Comparison of ENCODE assay signal across 8 cellular contexts in genomic region chr10:22988581-22989360, GRCh38.
A peak's percentile ranks its signal among the peaks of the same experiment; 100 is the strongest.
DNase-seq lines count a peak whose midpoint lies in the region; ATAC-seq and TF ChIP-seq lines count a peak whose summit lies in the region.

No MANE protein-coding gene starts in this region.

- no peaks in the 10 kb centered on the region for H3K9me2 ChIP-seq in MM.1S (replicated peaks; ENCODE audit: insufficient read depth, low read length)

- H3K27ac ChIP-seq in MM.1S (ENCODE audit: low read length) (no peak overlapping the region), psoas muscle (no peak overlapping the region), aorta (ENCODE audit: low read depth in 1 of 2, low read length in 2 of 2) (no peak overlapping the region)

- no peak overlapping the region for H3K27ac Mint-ChIP-seq in activated naive CD4-positive, alpha-beta T cell treated with anti-CD3 and anti-CD28 coated beads, Interleukin-2, amount 50 U/mL, for 72 hours
- H3K27ac Mint-ChIP-seq in glutamatergic neuron (ENCODE audit: unreplicated experiment), result no peak overlapping the region

- WGBS in psoas muscle, 3 donors, result 7 to 9% (median 7%) methylated on average over 12 of the region's 12 CpGs
- WGBS in aorta, 2 donors, result 3 to 4% methylated on average over 12 of the region's 12 CpGs

- H3K27me3 Mint-ChIP-seq in glutamatergic neuron (ENCODE audit: unreplicated experiment), result peaks cover 3% of the 10 kb centered on the region

- ATAC-seq in SK-N-SH treated with all-trans-retinoic acid at 6 μM for 48 hours (peak; percentile 86), psoas muscle (peak; percentile 61 to 89 (median 68)), aorta (ENCODE audit: low FRiP score) (peak; percentile 88)
- peak; percentile 59 to 61 for ATAC-seq in activated naive CD4-positive, alpha-beta T cell treated with anti-CD3 and anti-CD28 coated beads, Interleukin-2, amount 50 U/mL, for 72 hours

- peaks cover 4% of the 10 kb centered on the region; the same call in 1 of the 2 replicates for H3F3A ChIP-seq in MM.1S (ENCODE audit: insufficient read depth, low read length)

- H3K4me3 ChIP-seq in MM.1S (ENCODE audit: low read length) (no peak overlapping the region), psoas muscle (no peak overlapping the region), aorta (ENCODE audit: low read length in 2 of 2) (no peak overlapping the region)

- no peak overlapping the region for H3K9ac ChIP-seq in MM.1S (ENCODE audit: low read length)

- in situ Hi-C loops in ACHN (cut with HindIII; ENCODE audit: low pct_ligation_motif_present, low pct_unique_long_range_greater_than_20kb, low sequenced_read_pairs), result loop anchor here (25.0 kb wide), 1 partner anchor 426 kb away; no protein-coding TSS in a partner anchor

- H3K4me1 Mint-ChIP-seq in glutamatergic neuron (ENCODE audit: low read depth, unreplicated experiment), result no peaks in the 10 kb centered on the region

- TF ChIP-seq CTCF in MM.1S (IDR thresholded peaks at IDR 0.05; ENCODE audit: low read length) (peak; percentile 90), glutamatergic neuron (IDR thresholded peaks at IDR 0.05; ENCODE audit: partially characterized antibody, unreplicated experiment) (peak; percentile 95), psoas muscle (IDR thresholded peaks at IDR 0.05) (peak; percentile 97)

- peak; percentile 61 for DNase-seq in ACHN
- peak; percentile 37 for DNase-seq in GM19238 (ENCODE audit: insufficient read length, low spot score)
- peak; percentile 69 for DNase-seq in MM.1S
- peak in 1 of 2 donors; percentile 79 for DNase-seq in activated naive CD4-positive, alpha-beta T cell treated with anti-CD3 and anti-CD28 coated beads, Interleukin-2, amount 50 U/mL, for 72 hours (ENCODE audit: low spot score in 2 of 2)
- peak; percentile 53 for DNase-seq in glutamatergic neuron
- DNase-seq in psoas muscle, result peak in 1 of 2 donors; percentile 16
- DNase-seq in aorta, result peak in 1 of 2 donors; percentile 46

- H3K36me3 ChIP-seq in MM.1S (replicated peaks; ENCODE audit: insufficient read depth, low read length) (no peaks in the 10 kb centered on the region), psoas muscle (ENCODE audit: insufficient read depth in 1 of 2, low read depth in 1 of 2) (no peaks in the 10 kb centered on the region), aorta (ENCODE audit: control insufficient read depth in 1 of 2, insufficient read depth in 2 of 2, low read length in 1 of 2) (no peaks in the 10 kb centered on the region)

- H3K9me3 ChIP-seq in MM.1S (replicated peaks; ENCODE audit: insufficient read depth, low read length) (no peaks in the 10 kb centered on the region), psoas muscle (no peaks in the 10 kb centered on the region), aorta (ENCODE audit: control insufficient read depth, low read length) (no peaks in the 10 kb centered on the region)

- no peaks in the 10 kb centered on the region for H3K36me3 Mint-ChIP-seq in activated naive CD4-positive, alpha-beta T cell treated with anti-CD3 and anti-CD28 coated beads, Interleukin-2, amount 50 U/mL, for 72 hours
- H3K36me3 Mint-ChIP-seq in glutamatergic neuron (ENCODE audit: unreplicated experiment), result no peaks in the 10 kb centered on the region

- H3K4me3 Mint-ChIP-seq in glutamatergic neuron (ENCODE audit: unreplicated experiment), result no peak overlapping the region

- intact Hi-C loops in psoas muscle (cut with DNase I) (loop anchor here (5.0 to 10.0 kb wide), 5 partner anchors 79 to 1491 kb away; no protein-coding TSS in a partner anchor), aorta (cut with DNase I) (loop anchor here (2.0 to 10.0 kb wide), 10 partner anchors 79 to 1911 kb away; partner anchors contain the start of genes DNAJC1 (in 1 of the 2) and PIP4K2A (in 1 of the 2))

- no peak overlapping the region for H2AFZ ChIP-seq in MM.1S (ENCODE audit: low read length)

- H4K20me1 ChIP-seq in MM.1S (ENCODE audit: insufficient read depth, low read length), result no peaks in the 10 kb centered on the region

- H3K9me3 Mint-ChIP-seq in activated naive CD4-positive, alpha-beta T cell treated with anti-CD3 and anti-CD28 coated beads, Interleukin-2, amount 50 U/mL, for 72 hours, result no peaks in the 10 kb centered on the region
- peaks cover 3% of the 10 kb centered on the region for H3K9me3 Mint-ChIP-seq in glutamatergic neuron (ENCODE audit: unreplicated experiment)

- H3K27me3 ChIP-seq in MM.1S (replicated peaks; ENCODE audit: insufficient read depth, low read length) (no peaks in the 10 kb centered on the region), psoas muscle (ENCODE audit: insufficient read depth in 3 of 3, low read length in 2 of 3) (no peaks in the 10 kb centered on the region), aorta (ENCODE audit: control insufficient read depth in 1 of 2, insufficient read depth in 2 of 2, low read length in 1 of 2) (peaks cover 0 to 1% of the 10 kb centered on the region in 2 donors)

- H3K79me2 ChIP-seq in MM.1S (ENCODE audit: low read length), result no peaks in the 10 kb centered on the region

- peaks cover 18% of the 10 kb centered on the region for H3K4me1 ChIP-seq in MM.1S (ENCODE audit: low read length)
- H3K4me1 ChIP-seq in psoas muscle, result no peaks in the 10 kb centered on the region
- H3K4me1 ChIP-seq in aorta (ENCODE audit: control insufficient read depth in 1 of 2, insufficient read depth in 2 of 2, low read length in 2 of 2), result no peaks in the 10 kb centered on the region

- H3K4me2 ChIP-seq in MM.1S (ENCODE audit: low read depth, low read length), result peak overlapping the region; percentile 23; the same call in 1 of the 2 replicates

TF ChIP-seq in SK-N-SH treated with all-trans-retinoic acid at 6 μM for 48 hours, 23 proteins besides CTCF, POLR2A, EP300 and RAD21:
- TF ChIP-seq TSHZ2 (CRISPR knock-in tag; IDR thresholded peaks at IDR 0.05), result peak; percentile 38; the same call in 1 of the 2 replicates
- TF ChIP-seq TCF4 (CRISPR knock-in tag; IDR thresholded peaks at IDR 0.05; ENCODE audit: borderline replicate concordance), result peak; percentile 95; the same call in 1 of the 2 replicates
- TF ChIP-seq ZFP3 (CRISPR knock-in tag; IDR thresholded peaks at IDR 0.05), result no peak
